In the genomic region with DNA sequence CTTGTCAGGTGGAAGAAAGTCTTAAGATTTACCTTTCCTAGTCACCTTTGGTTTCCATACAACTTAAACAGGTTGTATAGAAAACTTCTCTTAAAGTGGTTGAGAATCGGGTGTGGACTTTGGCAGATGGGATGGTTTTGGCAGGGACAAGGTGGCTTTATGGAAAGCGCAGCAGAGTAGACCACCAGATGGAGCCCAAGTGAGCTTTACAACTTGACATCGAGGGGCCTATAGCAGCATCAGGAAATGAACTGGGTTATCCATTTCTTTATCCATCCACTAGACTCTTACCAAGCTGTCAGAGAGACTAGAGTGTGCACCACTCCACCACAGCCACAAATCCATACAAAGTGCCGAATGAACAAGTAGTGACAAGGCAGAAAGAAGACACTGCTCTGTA, we compare ENCODE assay signal across 9 cellular contexts.
A peak's percentile ranks its signal among the peaks of the same experiment; 100 is the strongest.
DNase-seq lines count a peak whose midpoint lies in the region; ATAC-seq and TF ChIP-seq lines count a peak whose summit lies in the region.
"Had no signal": no experiment of that assay in that cellular context is flagged by ENCODE, and none has a peak within 500 bp of the region (broad histone marks: within the 10 kb centered on the region; RNA-seq: fewer than 3 reads in every experiment).

No MANE protein-coding gene starts in this region.

- peak; percentile 39 to 45 for DNase-seq in NCI-H2081 (lab: John Stamatoyannopoulos, UW)
- no peak for DNase-seq in NCI-H2081 treated with DMSO at 0.1 percent for 48 hours (lab: John Stamatoyannopoulos, UW)
- peak; percentile 89 for DNase-seq in NCI-H82 (lab: John Stamatoyannopoulos, UW)
- DNase-seq in activated T-cell treated with anti-CD3 and anti-CD28 coated beads, Interleukin-2, amount 50 U/mL, for 48 hours = peak; percentile 58 to 66
- peak in 1 of 2 donors; percentile 54 for DNase-seq in heart right ventricle
- peak; percentile 63 for DNase-seq in stimulated activated CD4-positive, alpha-beta T cell treated with anti-CD3 and anti-CD28 coated beads, Interleukin-15, amount 100 ng/mL, for 24 hours
- DNase-seq in mesothelial cell of epicardium (ENCODE audit: low spot score in 2 of 2, unreplicated experiment in 2 of 2) = no peak

- no peaks in the 10 kb centered on the region for H3K36me3 ChIP-seq in heart right ventricle
- H3K36me3 ChIP-seq: BLaER1 treated with 17β-estradiol and CSF1 and Interleukin-3, amounts not matched to agents 10 nM and 100 nM had no signal

- no peaks in the 10 kb centered on the region for H3K27me3 Mint-ChIP-seq in mesothelial cell of epicardium (ENCODE audit: low read depth)

- H3K4me1 ChIP-seq in heart right ventricle = peaks cover 0 to 6% (median 0%) of the 10 kb centered on the region in 9 donors
- H3K4me1 ChIP-seq: BLaER1 treated with 17β-estradiol and CSF1 and Interleukin-3, amounts not matched to agents 10 nM and 100 nM had no signal

- TF ChIP-seq CTCF in heart right ventricle (IDR thresholded peaks at IDR 0.05) (peak; percentile 20 to 77 (median 68)), mesothelial cell of epicardium (IDR thresholded peaks at IDR 0.05; ENCODE audit: unreplicated experiment) (no peak)

- no peak overlapping the region for H3K27ac Mint-ChIP-seq in mesothelial cell of epicardium

- intact Hi-C loops in heart right ventricle (cut with DNase I) = loop anchor here in 9 of 10 donors (2.0 to 10.0 kb wide), 5 partner anchors 259 to 391 kb away; no protein-coding TSS in a partner anchor

- H3K9me3 Mint-ChIP-seq in mesothelial cell of epicardium = no peaks in the 10 kb centered on the region

- no peaks in the 10 kb centered on the region for H3K27me3 ChIP-seq in heart right ventricle
- H3K27me3 ChIP-seq: BLaER1 treated with 17β-estradiol and CSF1 and Interleukin-3, amounts not matched to agents 10 nM and 100 nM had no signal

- ATAC-seq in HG02642 (IDR thresholded peaks at IDR 0.05; ENCODE audit: poor library complexity, unreplicated experiment) = peak; percentile 88
- peak in 6 of 8 donors; percentile 29 to 79 (median 75) for ATAC-seq in heart right ventricle

- H3K36me3 Mint-ChIP-seq in mesothelial cell of epicardium = no peaks in the 10 kb centered on the region

- H3K9me3 ChIP-seq in heart right ventricle = no peaks in the 10 kb centered on the region
- H3K9me3 ChIP-seq: BLaER1 treated with 17β-estradiol and CSF1 and Interleukin-3, amounts not matched to agents 10 nM and 100 nM had no signal

- no peak overlapping the region for H3K27ac ChIP-seq in heart right ventricle
- H3K27ac ChIP-seq: BLaER1 treated with 17β-estradiol and CSF1 and Interleukin-3, amounts not matched to agents 10 nM and 100 nM had no signal

- 46 to 51% methylated on average over 4 of the region's 4 CpGs for WGBS in heart right ventricle, 2 donors

- no peak overlapping the region for H3K4me3 Mint-ChIP-seq in mesothelial cell of epicardium

- no peak overlapping the region for H3K4me3 ChIP-seq in heart right ventricle
- H3K4me3 ChIP-seq: BLaER1 treated with 17β-estradiol and CSF1 and Interleukin-3, amounts not matched to agents 10 nM and 100 nM had no signal

- peaks cover 19% of the 10 kb centered on the region for H3K4me1 Mint-ChIP-seq in mesothelial cell of epicardium

Comparison
In these comparisons a context has a peak if more than half of its experiments do, and no peak if none do; other contexts are left out.
1. DNase-seq: peak in NCI-H2081 (2 of 2), NCI-H82 (single experiment), activated T-cell treated with anti-CD3 and anti-CD28 coated beads, Interleukin-2, amount 50 U/mL, for 48 hours (2 of 2) and stimulated activated CD4-positive, alpha-beta T cell treated with anti-CD3 and anti-CD28 coated beads, Interleukin-15, amount 100 ng/mL, for 24 hours (single experiment); none in NCI-H2081 treated with DMSO at 0.1 percent for 48 hours (single experiment) and mesothelial cell of epicardium (0 of 2).